Comparison of ENCODE assay signal across 14 cellular contexts in the genomic region with DNA sequence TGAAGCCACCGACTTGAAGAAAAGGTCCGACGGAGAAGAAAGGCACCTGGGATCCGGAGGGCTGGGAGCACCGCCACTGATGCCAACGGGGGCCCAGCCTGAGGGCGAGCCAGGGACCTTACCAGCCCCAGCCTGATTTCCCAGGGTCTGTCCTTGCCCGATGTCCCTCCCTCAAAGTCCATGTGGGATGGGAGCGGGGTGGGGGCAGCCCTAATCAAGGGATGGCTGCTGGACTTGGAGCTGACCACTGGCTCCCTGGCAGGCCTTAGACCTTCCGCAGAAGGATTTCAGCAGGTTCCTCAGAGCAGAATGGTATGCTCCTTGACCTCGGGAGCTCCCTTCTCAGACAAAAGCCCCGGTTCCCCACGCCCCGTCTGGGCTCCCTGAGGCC.
DNase-seq lines count a peak whose midpoint lies in the region; ATAC-seq, FAIRE-seq and TF ChIP-seq lines count a peak whose summit lies in the region.
"Had no signal": no experiment of that assay in that cellular context is flagged by ENCODE, and none has a peak within 500 bp of the region (broad histone marks: within the 10 kb centered on the region; RNA-seq: fewer than 3 reads in every experiment).

No MANE protein-coding gene starts in this region.

- intact Hi-C loops in IMR-90 (cut with micrococcal nuclease) (no loop called here), K562 (cut with micrococcal nuclease) (loop anchor here (2.0 to 5.0 kb wide), 2 partner anchors 105 to 180 kb away; no protein-coding TSS in a partner anchor)

- H3K27me3 Mint-ChIP-seq in H9 (ENCODE audit: low read depth) (no peaks in the 10 kb centered on the region; the same call in 1 of the 2 replicates), immature natural killer cell (ENCODE audit: low read depth in 3 of 3) (peaks cover 14 to 23% (median 19%) of the 10 kb centered on the region in 3 donors)

- H3K27me3 ChIP-seq in BLaER1 treated with 17β-estradiol and CSF1 and Interleukin-3, amounts not matched to agents 10 nM and 100 nM, result no peaks in the 10 kb centered on the region
- H3K27me3 ChIP-seq in IMR-90 (ENCODE audit: control insufficient read depth, insufficient read depth, low read length) (no peaks in the 10 kb centered on the region), K562 (ENCODE audit: control insufficient read depth in 2 of 2, insufficient read depth in 2 of 2, low read length in 2 of 2) (no peaks in the 10 kb centered on the region), trophoblast cell (ENCODE audit: insufficient read depth, low read length) (no peaks in the 10 kb centered on the region), H9 (ENCODE audit: insufficient read depth, low read length) (no peaks in the 10 kb centered on the region)
- H3K27me3 ChIP-seq: Peyer's patch had no signal

- H2BK5ac ChIP-seq in IMR-90 (ENCODE audit: low read depth, low read length, poor library complexity, severe bottlenecking) (no peak overlapping the region), trophoblast cell (ENCODE audit: low read depth, low read length, poor library complexity) (no peak overlapping the region), H9 (ENCODE audit: insufficient read length, low read length) (no peak overlapping the region)

- H4K20me1 ChIP-seq in BLaER1 treated with 17β-estradiol and CSF1 and Interleukin-3, amounts not matched to agents 10 nM and 100 nM, result 0 out of 22 replicates have a peak, but pooled peaks cover 0 to 3% (median 0%) of the 10 kb centered on the region in 11 experiments
- no peaks in the 10 kb centered on the region for H4K20me1 ChIP-seq in IMR-90 (ENCODE audit: insufficient read depth, low read length)
- H4K20me1 ChIP-seq in K562 (replicated peaks; ENCODE audit: control insufficient read depth, insufficient read depth, low read length), result no peaks in the 10 kb centered on the region
- no peaks in the 10 kb centered on the region for H4K20me1 ChIP-seq in H9 (ENCODE audit: control insufficient read depth, insufficient read depth, insufficient read length)

- no peak overlapping the region for H3K56ac ChIP-seq in IMR-90 (ENCODE audit: extremely low read depth, insufficient read depth, low read length)
- no peak overlapping the region for H3K56ac ChIP-seq in H9 (ENCODE audit: insufficient read length, low read depth, low read length)

- no peak for TF ChIP-seq POLR2A in IMR-90 (IDR thresholded peaks at IDR 0.05; ENCODE audit: low read depth, low read length)
- TF ChIP-seq POLR2A in K562 (conservative IDR thresholded peaks at IDR 0.05), result no peak

- peak overlapping the region in 10 of 11 experiments; percentile 66 to 89 (median 80); a peak in 16 of 22 replicates for H3K27ac ChIP-seq in BLaER1 treated with 17β-estradiol and CSF1 and Interleukin-3, amounts not matched to agents 10 nM and 100 nM
- H3K27ac ChIP-seq in IMR-90 (ENCODE audit: insufficient read depth, low read length) (no peak overlapping the region), K562 (ENCODE audit: extremely low read depth, low read depth, low read length) (no peak overlapping the region), trophoblast cell (ENCODE audit: low read depth, low read length) (no peak overlapping the region), H9 (ENCODE audit: insufficient read length, low read depth, low read length) (no peak overlapping the region)

- TF ChIP-seq CTCF in IMR-90 (conservative IDR thresholded peaks at IDR 0.05; ENCODE audit: low read depth, low read length), result no peak
- no peak for TF ChIP-seq CTCF in K562 (IDR thresholded peaks at IDR 0.05 in 2 of 3, conservative IDR thresholded peaks at IDR 0.05 in 1 of 3; ENCODE audit: insufficient read depth in 2 of 3, low read depth in 1 of 3, low read length in 3 of 3)
- no peak for TF ChIP-seq CTCF in H9 (conservative IDR thresholded peaks at IDR 0.05)

- H3K9me3 ChIP-seq in BLaER1 treated with 17β-estradiol and CSF1 and Interleukin-3, amounts not matched to agents 10 nM and 100 nM (replicated peaks in 1 of 11), result no peaks in the 10 kb centered on the region
- no peaks in the 10 kb centered on the region for H3K9me3 ChIP-seq in IMR-90 (ENCODE audit: control insufficient read depth, insufficient read depth, low read length)
- no peaks in the 10 kb centered on the region for H3K9me3 ChIP-seq in K562 (replicated peaks; ENCODE audit: control insufficient read depth, insufficient read depth, low read depth, low read length)
- peaks cover 2% of the 10 kb centered on the region for H3K9me3 ChIP-seq in trophoblast cell (ENCODE audit: insufficient read depth, low read depth, low read length)
- H3K9me3 ChIP-seq in H9 (ENCODE audit: control insufficient read depth, low read depth, low read length), result no peaks in the 10 kb centered on the region
- H3K9me3 ChIP-seq: HAP-1, Peyer's patch had no signal

- no peaks in the 10 kb centered on the region for H3K36me3 ChIP-seq in BLaER1 treated with 17β-estradiol and CSF1 and Interleukin-3, amounts not matched to agents 10 nM and 100 nM
- no peaks in the 10 kb centered on the region for H3K36me3 ChIP-seq in IMR-90 (ENCODE audit: control insufficient read depth, insufficient read depth, low read length)
- no peaks in the 10 kb centered on the region for H3K36me3 ChIP-seq in K562 (ENCODE audit: control insufficient read depth, insufficient read depth, low read length)
- H3K36me3 ChIP-seq in trophoblast cell (ENCODE audit: control insufficient read depth in 1 of 2, insufficient read depth in 2 of 2, low read length in 2 of 2), result no peaks in the 10 kb centered on the region
- H3K36me3 ChIP-seq: HAP-1, Peyer's patch had no signal

- H3K4me1 ChIP-seq in BLaER1 treated with 17β-estradiol and CSF1 and Interleukin-3, amounts not matched to agents 10 nM and 100 nM, result peaks cover 87 to 100% (median 100%) of the 10 kb centered on the region in 10 experiments
- H3K4me1 ChIP-seq in IMR-90 (ENCODE audit: control insufficient read depth, insufficient read depth, low read length), result peaks cover 20% of the 10 kb centered on the region
- peaks cover 18 to 36% of the 10 kb centered on the region in 2 experiments; a peak in 4 of 5 replicates for H3K4me1 ChIP-seq in K562 (replicated peaks in 1 of 2; ENCODE audit: control insufficient read depth in 2 of 2, insufficient read depth in 2 of 2, low read length in 2 of 2)
- peaks cover 16 to 21% of the 10 kb centered on the region in 2 experiments for H3K4me1 ChIP-seq in trophoblast cell (ENCODE audit: control insufficient read depth in 1 of 2, insufficient read depth in 2 of 2, low read length in 2 of 2)
- no peaks in the 10 kb centered on the region for H3K4me1 ChIP-seq in H9 (ENCODE audit: insufficient read depth, low read length)
- H3K4me1 ChIP-seq: HAP-1 had no signal

- H3K79me1 ChIP-seq in IMR-90 (ENCODE audit: low read depth in 1 of 2, low read length in 2 of 2) (no peaks in the 10 kb centered on the region; a peak in 1 of 4 replicates), trophoblast cell (ENCODE audit: low read length) (peaks cover 16% of the 10 kb centered on the region), H9 (ENCODE audit: insufficient read depth, low read depth, low read length, poor library complexity, severe bottlenecking) (no peaks in the 10 kb centered on the region)

- DNase-seq in IMR-90 (no peak), K562 (ENCODE audit: extremely low read depth in 1 of 4, low spot score in 3 of 4) (no peak), trophoblast cell (no peak), H9 (no peak), immature natural killer cell (no peak), cerebellar cortex (ENCODE audit: low spot score) (no peak)
- DNase-seq: NCI-H1436 treated with DMSO at 0.1 percent for 48 hours, NCI-H2227 treated with DMSO at 0.1 percent for 48 hours, SHP77 treated with DMSO at 0.1 percent for 48 hours had no signal

- in situ Hi-C loops in IMR-90 (cut with MboI; ENCODE audit: low sequenced_read_pairs) (no loop called here), K562 (cut with MboI) (loop anchor here (5.0 to 25.0 kb wide), 2 partner anchors 105 to 290 kb away; no protein-coding TSS in a partner anchor)

- H2BK120ac ChIP-seq in IMR-90 (ENCODE audit: low read depth, low read length), result peak overlapping the region; percentile 38
- no peak overlapping the region for H2BK120ac ChIP-seq in trophoblast cell (ENCODE audit: insufficient read depth, low read length, poor library complexity)
- H2BK120ac ChIP-seq in H9 (ENCODE audit: low read depth, low read length, poor library complexity, severe bottlenecking), result no peak overlapping the region

- BruUV-seq in IMR-90 (replicated peaks; lab: Mats Ljungman, UMichigan) (no TSS peak), K562 (replicated peaks; lab: Mats Ljungman, UMichigan) (no TSS peak)

- FAIRE-seq in K562 (lab: Jason Lieb, UNC), result no peak

- H3K18ac ChIP-seq in IMR-90 (ENCODE audit: low read depth, low read length) (no peak overlapping the region), trophoblast cell (ENCODE audit: low read length) (no peak overlapping the region), H9 (ENCODE audit: insufficient read length, low read depth, low read length) (no peak overlapping the region)

- TF ChIP-seq RAD21 in IMR-90 (IDR thresholded peaks at IDR 0.05; ENCODE audit: low read length), result no peak
- TF ChIP-seq RAD21 in K562 (CRISPR knock-in tag; conservative IDR thresholded peaks at IDR 0.05 in 1 of 2, IDR thresholded peaks at IDR 0.05 in 1 of 2), result no peak

- POLR2A ChIA-PET in IMR-90 (lab: Charles Lee; ENCODE audit: unreplicated experiment) (no interaction called here), K562 (lab: Yijun Ruan, JAX) (interaction anchor here (0.6 to 0.7 kb wide), 2 partner anchors 95 to 100 kb away, joined by 3 to 6 read pairs; partner anchors contain the start of gene ZFP36L2)

- H3K23me2 ChIP-seq in H9 (ENCODE audit: insufficient read length, low read depth, low read length, poor library complexity, severe bottlenecking), result no peaks in the 10 kb centered on the region

- no peak for TF ChIP-seq EP300 in K562 (IDR thresholded peaks at IDR 0.05; ENCODE audit: low read length)

- dilution Hi-C loops in IMR-90 (cut with HindIII; ENCODE audit: low sequenced_read_pairs, unreplicated experiment), result no loop called here

- no peaks in the 10 kb centered on the region for H3K36me3 Mint-ChIP-seq in H9 (ENCODE audit: insufficient read depth in 1 of 3, low read depth in 3 of 3)
- H3K36me3 Mint-ChIP-seq in immature natural killer cell, result peaks cover 0 to 4% (median 0%) of the 10 kb centered on the region in 3 donors
- H3K36me3 Mint-ChIP-seq: CD4-positive, CD25-positive, alpha-beta regulatory T cell had no signal

- peak overlapping the region in 8 of 11 experiments; percentile 39 to 79 (median 54); a peak in 13 of 22 replicates for H3K9ac ChIP-seq in BLaER1 treated with 17β-estradiol and CSF1 and Interleukin-3, amounts not matched to agents 10 nM and 100 nM
- H3K9ac ChIP-seq in IMR-90 (ENCODE audit: low read depth, low read length) (no peak overlapping the region), K562 (ENCODE audit: insufficient read depth in 1 of 2, low read depth in 2 of 2, low read length in 2 of 2) (no peak overlapping the region), trophoblast cell (ENCODE audit: low read length) (no peak overlapping the region), H9 (ENCODE audit: extremely low read depth, insufficient read length, low read length) (no peak overlapping the region)

- H3K9me3 Mint-ChIP-seq in H9 (no peaks in the 10 kb centered on the region), immature natural killer cell (no peaks in the 10 kb centered on the region)
- H3K9me3 Mint-ChIP-seq: CD4-positive, CD25-positive, alpha-beta regulatory T cell had no signal

- H3K23ac ChIP-seq in IMR-90 (ENCODE audit: low read depth, low read length) (no peak overlapping the region), trophoblast cell (ENCODE audit: low read length) (no peak overlapping the region), H9 (ENCODE audit: insufficient read length, low read depth, low read length) (no peak overlapping the region)

- H2BK15ac ChIP-seq in IMR-90 (ENCODE audit: low read depth, low read length), result no peak overlapping the region
- H2BK15ac ChIP-seq in H9 (ENCODE audit: low read depth, low read length), result no peak overlapping the region

- H2AK5ac ChIP-seq in IMR-90 (ENCODE audit: low read depth, low read length) (peak overlapping the region; percentile 44), trophoblast cell (ENCODE audit: low read length) (peak overlapping the region; percentile 80), H9 (ENCODE audit: insufficient read length, low read length) (no peak overlapping the region)

- no peak overlapping the region for H3K4me3 ChIP-seq in BLaER1 treated with 17β-estradiol and CSF1 and Interleukin-3, amounts not matched to agents 10 nM and 100 nM
- H3K4me3 ChIP-seq in IMR-90 (ENCODE audit: insufficient read depth, low read depth, low read length) (no peak overlapping the region), K562 (no peak overlapping the region), trophoblast cell (ENCODE audit: low read depth, low read length) (no peak overlapping the region)
- H3K4me3 ChIP-seq: HAP-1 had no signal

- H4K12ac ChIP-seq in trophoblast cell (ENCODE audit: low read depth, low read length), result no peak overlapping the region

- H2BK20ac ChIP-seq in IMR-90 (ENCODE audit: low read depth, low read length), result no peak overlapping the region
- H2BK20ac ChIP-seq in H9 (ENCODE audit: low read depth, low read length, poor library complexity, severe bottlenecking), result no peak overlapping the region

- no peak overlapping the region for H3K27ac Mint-ChIP-seq in H9
- H3K27ac Mint-ChIP-seq in immature natural killer cell, result no peak overlapping the region

- peak overlapping the region; percentile 86 to 97 (median 95) for H3K4me2 ChIP-seq in BLaER1 treated with 17β-estradiol and CSF1 and Interleukin-3, amounts not matched to agents 10 nM and 100 nM
- H3K4me2 ChIP-seq in IMR-90 (ENCODE audit: low read depth, low read length), result no peak overlapping the region
- no peak overlapping the region for H3K4me2 ChIP-seq in K562 (ENCODE audit: insufficient read depth, low read length)
- H3K4me2 ChIP-seq in trophoblast cell (ENCODE audit: low read length), result no peak overlapping the region
- no peak overlapping the region for H3K4me2 ChIP-seq in H9 (ENCODE audit: insufficient read depth, insufficient read length, low read length)

- no peak overlapping the region; the same call in 1 of the 2 replicates for H4K91ac ChIP-seq in IMR-90 (ENCODE audit: insufficient read depth, low read depth, low read length)
- no peak overlapping the region for H4K91ac ChIP-seq in trophoblast cell (ENCODE audit: low read depth, low read length)
- no peak overlapping the region for H4K91ac ChIP-seq in H9 (ENCODE audit: insufficient read length, low read depth, low read length)

- H3K9me1 ChIP-seq in IMR-90 (ENCODE audit: insufficient read depth, low read length), result peaks cover 8% of the 10 kb centered on the region; the same call in 1 of the 2 replicates
- peaks cover 5% of the 10 kb centered on the region for H3K9me1 ChIP-seq in K562 (ENCODE audit: control insufficient read depth, insufficient read depth, low read length)

- CTCF ChIA-PET in IMR-90 (lab: Yijun Ruan, JAX) (interaction anchor here (0.8 kb wide), 1 partner anchor 97 kb away, joined by 4 read pairs; no protein-coding TSS in a partner anchor), K562 (lab: Yijun Ruan, JAX; ENCODE audit: low intra/inter-chr PET ratio) (no interaction called here)

- no peak overlapping the region for H2AK9ac ChIP-seq in IMR-90 (replicated peaks; ENCODE audit: low read depth, low read length, poor library complexity)

- H3K4ac ChIP-seq in IMR-90 (ENCODE audit: low read depth, low read length) (peak overlapping the region; percentile 16; the same call in 1 of the 2 replicates), trophoblast cell (ENCODE audit: low read depth, low read length) (no peak overlapping the region), H9 (ENCODE audit: low read depth, low read length) (no peak overlapping the region)

- H3K79me2 ChIP-seq in K562 (ENCODE audit: control insufficient read depth, insufficient read depth, low read length) (no peaks in the 10 kb centered on the region), trophoblast cell (ENCODE audit: control insufficient read depth, insufficient read depth, low read length, poor library complexity) (no peaks in the 10 kb centered on the region), H9 (ENCODE audit: insufficient read depth, low read length) (no peaks in the 10 kb centered on the region)

- H3K14ac ChIP-seq in IMR-90 (replicated peaks; ENCODE audit: low read depth, low read length), result no peak overlapping the region
- H3K14ac ChIP-seq in trophoblast cell (ENCODE audit: low read length), result no peak overlapping the region
- no peak overlapping the region for H3K14ac ChIP-seq in H9 (ENCODE audit: insufficient read depth, low read length)

- no peak for ATAC-seq in IMR-90 (ENCODE audit: low read depth)
- ATAC-seq in K562, result no peak
- ATAC-seq: SK-N-SH treated with all-trans-retinoic acid at 6 μM for 48 hours had no signal

- H4K5ac ChIP-seq in IMR-90 (ENCODE audit: low read depth, low read length) (no peak overlapping the region), H9 (ENCODE audit: insufficient read length, low read depth, low read length) (no peak overlapping the region)

- H3K4me3 Mint-ChIP-seq in H9, result no peak overlapping the region
- H3K4me3 Mint-ChIP-seq in immature natural killer cell, result no peak overlapping the region

- no peak overlapping the region for H4K8ac ChIP-seq in IMR-90 (ENCODE audit: low read depth in 2 of 2, low read length in 2 of 2)
- H4K8ac ChIP-seq in trophoblast cell (ENCODE audit: low read depth, low read length), result no peak overlapping the region
- no peak overlapping the region for H4K8ac ChIP-seq in H9 (replicated peaks; ENCODE audit: insufficient read length, low read depth, low read length)

- H2AFZ ChIP-seq in IMR-90 (replicated peaks; ENCODE audit: low read length, poor library complexity), result peak overlapping the region; percentile 61
- no peak overlapping the region for H2AFZ ChIP-seq in K562 (ENCODE audit: low read depth, low read length)
- no peak overlapping the region for H2AFZ ChIP-seq in trophoblast cell (ENCODE audit: insufficient read depth, low read length, poor library complexity)
- no peak overlapping the region for H2AFZ ChIP-seq in H9 (ENCODE audit: low read length)

- H2BK12ac ChIP-seq in trophoblast cell (ENCODE audit: low read length) (peak overlapping the region; percentile 47), H9 (ENCODE audit: insufficient read length, low read depth, low read length) (no peak overlapping the region)

- no peak overlapping the region for H3T11ph ChIP-seq in H9 (ENCODE audit: low read length)

- WGBS in IMR-90 (ENCODE audit: extremely low coverage in 2 of 2, insufficient read length in 1 of 2), 2 experiments, result 93% methylated on average over 3 of the region's 14 CpGs; no CpG with 5 or more reads in 1 of the 2 experiments
- WGBS in K562 (ENCODE audit: insufficient coverage, low coverage, missing lambda C conversion rate), result 95% methylated on average over 10 of the region's 14 CpGs
- no CpG with 5 or more reads among the region's 14 CpGs for WGBS in trophoblast cell (ENCODE audit: extremely low coverage, insufficient coverage, insufficient read length)
- no CpG with 5 or more reads among the region's 14 CpGs for WGBS in H9 (ENCODE audit: extremely low coverage, insufficient read length, low lambda C conversion rate)

- H3K4me1 Mint-ChIP-seq in H9, result peaks cover 21 to 30% of the 10 kb centered on the region in 2 experiments
- peaks cover 47 to 61% of the 10 kb centered on the region in 2 donors for H3K4me1 Mint-ChIP-seq in immature natural killer cell

Comparison
In these comparisons a context has a peak if more than half of its experiments do, and no peak if none do; other contexts are left out.
1. H3K27ac ChIP-seq: peak in BLaER1 treated with 17β-estradiol and CSF1 and Interleukin-3, amounts not matched to agents 10 nM and 100 nM (10 of 11); none in IMR-90 (single experiment), K562 (single experiment), trophoblast cell (single experiment) and H9 (single experiment).
2. H3K4me2 ChIP-seq: peak in BLaER1 treated with 17β-estradiol and CSF1 and Interleukin-3, amounts not matched to agents 10 nM and 100 nM (11 of 11); none in IMR-90 (single experiment), K562 (single experiment), trophoblast cell (single experiment) and H9 (single experiment).
3. H3K9ac ChIP-seq: peak in BLaER1 treated with 17β-estradiol and CSF1 and Interleukin-3, amounts not matched to agents 10 nM and 100 nM (8 of 11); none in IMR-90 (single experiment), K562 (0 of 2), trophoblast cell (single experiment) and H9 (single experiment).